ENCODE assay signal across 1 cellular context in genomic region chr13:95624020-95624419, GRCh38.
TF ChIP-seq lines count a peak whose summit lies in the region.

No MANE protein-coding gene starts in this region.

TF ChIP-seq in K562, 482 proteins besides CTCF, POLR2A, EP300 and RAD21:
- TF ChIP-seq XRCC3 (IDR thresholded peaks at IDR 0.05) (no peak), DEAF1 (CRISPR knock-in tag; IDR thresholded peaks at IDR 0.05) (peak; percentile 44; the same call in 1 of the 2 replicates), SMC3 (conservative IDR thresholded peaks at IDR 0.05; ENCODE audit: insufficient read depth, low read depth, low read length) (peak; percentile 45; the same call in 1 of the 2 replicates)
